In genomic region chr5:169805527-169805934, GRCh38 we compare ENCODE assay signal across 9 cellular contexts.
DNase-seq lines count a peak whose midpoint lies in the region; ATAC-seq and TF ChIP-seq lines count a peak whose summit lies in the region.
"Had no signal": no experiment of that assay in that cellular context is flagged by ENCODE, and none has a peak within 500 bp of the region (broad histone marks: within the 10 kb centered on the region; RNA-seq: fewer than 3 reads in every experiment).

No MANE protein-coding gene starts in this region.

- peak overlapping the region; percentile 71 for H2AFZ ChIP-seq in IMR-90 (replicated peaks; ENCODE audit: low read length, poor library complexity)

- H3K4me3 Mint-ChIP-seq in Calu3 (ENCODE audit: low read depth, unreplicated experiment) (no peak overlapping the region), mesothelial cell of epicardium (no peak overlapping the region)

- WGBS in IMR-90 (ENCODE audit: extremely low coverage in 2 of 2, insufficient read length in 1 of 2), 2 experiments = no CpG with 5 or more reads among the region's 5 CpGs

- H3K4me2 ChIP-seq in IMR-90 (ENCODE audit: low read depth, low read length) = no peak overlapping the region

- ATAC-seq in GM21390 (IDR thresholded peaks at IDR 0.05; ENCODE audit: unreplicated experiment) (peak; percentile 77), IMR-90 (ENCODE audit: low read depth) (no peak)

- peak overlapping the region; percentile 46; the same call in 1 of the 2 replicates for H3K56ac ChIP-seq in IMR-90 (ENCODE audit: extremely low read depth, insufficient read depth, low read length)

- no peaks in the 10 kb centered on the region for H4K20me1 ChIP-seq in IMR-90 (ENCODE audit: insufficient read depth, low read length)

- TF ChIP-seq POLR2A in IMR-90 (IDR thresholded peaks at IDR 0.05; ENCODE audit: low read depth, low read length) = no peak

- no peaks in the 10 kb centered on the region for H3K9me3 ChIP-seq in IMR-90 (ENCODE audit: control insufficient read depth, insufficient read depth, low read length)
- H3K9me3 ChIP-seq: thoracic aorta had no signal

- H2BK15ac ChIP-seq in IMR-90 (ENCODE audit: low read depth, low read length) = peak overlapping the region; percentile 77; the same call in 2 of the 3 replicates

- H2BK20ac ChIP-seq in IMR-90 (ENCODE audit: low read depth, low read length) = peak overlapping the region; percentile 97

- no peaks in the 10 kb centered on the region for H3K36me3 Mint-ChIP-seq in Calu3 (ENCODE audit: insufficient read depth, unreplicated experiment)
- no peaks in the 10 kb centered on the region for H3K36me3 Mint-ChIP-seq in mesothelial cell of epicardium

- CTCF ChIA-PET in IMR-90 (lab: Yijun Ruan, JAX) (interaction anchor here (0.6 to 1.2 kb wide), 3 partner anchors 28 to 175 kb away, joined by 3 to 6 read pairs (median 3); partner anchors contain the start of gene INSYN2B), Calu3 (lab: Charles Lee) (interaction anchor here (0.7 kb wide), 1 partner anchor 13 kb away, joined by 6 read pairs; no protein-coding TSS in a partner anchor)

- H3K4me3 ChIP-seq in IMR-90 (ENCODE audit: insufficient read depth, low read depth, low read length) = no peak overlapping the region
- H3K4me3 ChIP-seq: thoracic aorta had no signal

- peak overlapping the region; percentile 75 for H2AK9ac ChIP-seq in IMR-90 (replicated peaks; ENCODE audit: low read depth, low read length, poor library complexity)

- H3K18ac ChIP-seq in IMR-90 (ENCODE audit: low read depth, low read length) = peak overlapping the region; percentile 91

- H3K4ac ChIP-seq in IMR-90 (ENCODE audit: low read depth, low read length) = peak overlapping the region; percentile 95

- no peaks in the 10 kb centered on the region for H3K9me3 Mint-ChIP-seq in Calu3 (ENCODE audit: low read depth, unreplicated experiment)
- H3K9me3 Mint-ChIP-seq in mesothelial cell of epicardium = no peaks in the 10 kb centered on the region

- in situ Hi-C loops in IMR-90 (cut with MboI; ENCODE audit: low sequenced_read_pairs) = no loop called here

- no peaks in the 10 kb centered on the region for H3K27me3 ChIP-seq in IMR-90 (ENCODE audit: control insufficient read depth, insufficient read depth, low read length)

- POLR2A ChIA-PET in IMR-90 (lab: Charles Lee; ENCODE audit: unreplicated experiment) = no interaction called here

- H2BK5ac ChIP-seq in IMR-90 (ENCODE audit: low read depth, low read length, poor library complexity, severe bottlenecking) = peak overlapping the region; percentile 68

- peak overlapping the region; percentile 52 for H4K5ac ChIP-seq in IMR-90 (ENCODE audit: low read depth, low read length)

- peaks cover 9% of the 10 kb centered on the region for H3K9me1 ChIP-seq in IMR-90 (ENCODE audit: insufficient read depth, low read length)

- peak overlapping the region; percentile 98 for H2AK5ac ChIP-seq in IMR-90 (ENCODE audit: low read depth, low read length)

- no peak overlapping the region for H3K9ac ChIP-seq in IMR-90 (ENCODE audit: low read depth, low read length)

- peak overlapping the region; percentile 80 for H3K27ac ChIP-seq in IMR-90 (ENCODE audit: insufficient read depth, low read length)
- H3K27ac ChIP-seq in caudate nucleus (ENCODE audit: low read depth, low read length) = no peak overlapping the region
- H3K27ac ChIP-seq: thoracic aorta had no signal

- H3K79me1 ChIP-seq in IMR-90 (ENCODE audit: low read depth in 1 of 2, low read length in 2 of 2) = peaks cover 0 to 3% of the 10 kb centered on the region in 2 experiments; a peak in 1 of 4 replicates

- no peaks in the 10 kb centered on the region for H3K36me3 ChIP-seq in IMR-90 (ENCODE audit: control insufficient read depth, insufficient read depth, low read length)
- H3K36me3 ChIP-seq: thoracic aorta had no signal

- peaks cover 16% of the 10 kb centered on the region for H3K4me1 ChIP-seq in IMR-90 (ENCODE audit: control insufficient read depth, insufficient read depth, low read length)

- dilution Hi-C loops in IMR-90 (cut with HindIII; ENCODE audit: low sequenced_read_pairs, unreplicated experiment) = no loop called here

- H3K23ac ChIP-seq in IMR-90 (ENCODE audit: low read depth, low read length) = peak overlapping the region; percentile 62; the same call in 1 of the 2 replicates

- H3K14ac ChIP-seq in IMR-90 (replicated peaks; ENCODE audit: low read depth, low read length) = peak overlapping the region; percentile 91

- peak; percentile 43 for DNase-seq in GM03348 (ENCODE audit: low spot score)
- peak; percentile 61 for DNase-seq in IMR-90
- peak in 37 of 61 donors; percentile 9 to 91 (median 33) for DNase-seq in caudate nucleus (lab: John Stamatoyannopoulos, UW)
- peak; percentile 41 to 75 for DNase-seq in stimulated activated CD8-positive, alpha-beta memory T cell treated with anti-CD3 and anti-CD28 coated beads, Interleukin-7, amount 100 ng/mL, for 48 hours (ENCODE audit: extremely low read depth in 1 of 2, low read depth in 1 of 2)
- no peak for DNase-seq in Calu3
- no peak for DNase-seq in NCI-H748 treated with DMSO at 0.1 percent for 48 hours (lab: John Stamatoyannopoulos, UW)
- no peak for DNase-seq in mesothelial cell of epicardium (ENCODE audit: low spot score in 2 of 2, unreplicated experiment in 2 of 2)

- H3K4me1 Mint-ChIP-seq in Calu3 (ENCODE audit: low read depth, unreplicated experiment) = no peaks in the 10 kb centered on the region
- peaks cover 17% of the 10 kb centered on the region for H3K4me1 Mint-ChIP-seq in mesothelial cell of epicardium

- H3K27me3 Mint-ChIP-seq in Calu3 (ENCODE audit: unreplicated experiment) (peaks cover 48% of the 10 kb centered on the region), mesothelial cell of epicardium (ENCODE audit: low read depth) (peaks cover 57% of the 10 kb centered on the region)

- H4K8ac ChIP-seq in IMR-90 (ENCODE audit: low read depth in 2 of 2, low read length in 2 of 2) = peak overlapping the region; percentile 76 to 91

- intact Hi-C loops in IMR-90 (cut with micrococcal nuclease) = loop anchor here (10.0 kb wide), 3 partner anchors 139 to 1231 kb away; partner anchors contain the start of genes PANK3 and SPDL1
- intact Hi-C loops in Calu3 (cut with micrococcal nuclease; ENCODE audit: unreplicated experiment) = no loop called here

- peak overlapping the region; percentile 93 for H4K91ac ChIP-seq in IMR-90 (ENCODE audit: insufficient read depth, low read depth, low read length)

- no peak for TF ChIP-seq RAD21 in IMR-90 (IDR thresholded peaks at IDR 0.05; ENCODE audit: low read length)

- BruUV-seq in IMR-90 (replicated peaks; lab: Mats Ljungman, UMichigan) = no TSS peak
- no TSS peak for BruUV-seq in Calu3 (replicated peaks; lab: Mats Ljungman, UMichigan)

- H3K27ac Mint-ChIP-seq in Calu3 (ENCODE audit: unreplicated experiment) = no peak overlapping the region
- H3K27ac Mint-ChIP-seq in mesothelial cell of epicardium = no peak overlapping the region

- H2BK120ac ChIP-seq in IMR-90 (ENCODE audit: low read depth, low read length) = peak overlapping the region; percentile 94

- TF ChIP-seq CTCF in IMR-90 (conservative IDR thresholded peaks at IDR 0.05; ENCODE audit: low read depth, low read length) = no peak
- TF ChIP-seq CTCF in Calu3 (IDR thresholded peaks at IDR 0.05; ENCODE audit: unreplicated experiment) = no peak
- no peak for TF ChIP-seq CTCF in mesothelial cell of epicardium (IDR thresholded peaks at IDR 0.05; ENCODE audit: unreplicated experiment)

TF ChIP-seq in IMR-90, 13 proteins besides CTCF, POLR2A, EP300 and RAD21:
- TF ChIP-seq FOS (IDR thresholded peaks at IDR 0.05; ENCODE audit: low read depth, low read length) = 0 out of 2 replicates have a peak, but pooled peaks have one; percentile 4
- TF ChIP-seq BHLHE40 (IDR thresholded peaks at IDR 0.05; ENCODE audit: low read depth, low read length) = no peak
- TF ChIP-seq NFE2L2 (IDR thresholded peaks at IDR 0.05; ENCODE audit: low read depth, low read length) = no peak

Comparison
In these comparisons a context has a peak if more than half of its experiments do, and no peak if none do; other contexts are left out.
1. DNase-seq: peak in GM03348 (single experiment), IMR-90 (single experiment), caudate nucleus (37 of 61) and stimulated activated CD8-positive, alpha-beta memory T cell treated with anti-CD3 and anti-CD28 coated beads, Interleukin-7, amount 100 ng/mL, for 48 hours (2 of 2); none in Calu3 (single experiment), NCI-H748 treated with DMSO at 0.1 percent for 48 hours (single experiment) and mesothelial cell of epicardium (0 of 2).